Comparison of ENCODE assay signal across 1 cellular context in the genomic region with DNA sequence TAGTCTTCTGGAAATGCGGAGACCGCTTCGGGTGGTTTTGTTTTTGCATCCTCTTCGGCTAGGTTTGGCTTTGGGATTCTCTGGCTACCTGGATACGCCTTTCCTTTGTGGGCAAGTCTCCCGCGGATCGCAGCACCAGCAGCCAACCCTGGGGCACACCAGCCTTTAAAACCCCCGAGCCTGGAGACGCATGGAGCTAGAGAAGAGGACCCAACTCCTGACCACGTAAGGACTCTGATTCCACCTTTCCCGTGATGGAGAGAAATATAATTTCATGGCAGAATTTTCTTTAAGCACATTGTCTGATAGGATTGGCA.
A peak's percentile ranks its signal among the peaks of the same experiment; 100 is the strongest.
TF ChIP-seq lines count a peak whose summit lies in the region.

No MANE protein-coding gene starts in this region.

TF ChIP-seq in H1, 55 proteins besides CTCF, POLR2A, EP300 and RAD21 (continued from another document):
- TF ChIP-seq ASH2L (IDR thresholded peaks at IDR 0.05; ENCODE audit: low read length) (peak; percentile 1), JUND (IDR thresholded peaks at IDR 0.05; ENCODE audit: low read length) (no peak), RXRA (IDR thresholded peaks at IDR 0.05; ENCODE audit: insufficient read depth, low read depth, low read length) (no peak), SIX5 (IDR thresholded peaks at IDR 0.05; ENCODE audit: low read depth, low read length) (no peak), SP2 (IDR thresholded peaks at IDR 0.05; ENCODE audit: low read length) (no peak), HDAC6 (IDR thresholded peaks at IDR 0.05; ENCODE audit: low read depth, low read length) (no peak), SUZ12 (IDR thresholded peaks at IDR 0.05; ENCODE audit: low read length) (peak; percentile 65; the same call in 1 of the 2 replicates)
- TF ChIP-seq, protein P1, sequence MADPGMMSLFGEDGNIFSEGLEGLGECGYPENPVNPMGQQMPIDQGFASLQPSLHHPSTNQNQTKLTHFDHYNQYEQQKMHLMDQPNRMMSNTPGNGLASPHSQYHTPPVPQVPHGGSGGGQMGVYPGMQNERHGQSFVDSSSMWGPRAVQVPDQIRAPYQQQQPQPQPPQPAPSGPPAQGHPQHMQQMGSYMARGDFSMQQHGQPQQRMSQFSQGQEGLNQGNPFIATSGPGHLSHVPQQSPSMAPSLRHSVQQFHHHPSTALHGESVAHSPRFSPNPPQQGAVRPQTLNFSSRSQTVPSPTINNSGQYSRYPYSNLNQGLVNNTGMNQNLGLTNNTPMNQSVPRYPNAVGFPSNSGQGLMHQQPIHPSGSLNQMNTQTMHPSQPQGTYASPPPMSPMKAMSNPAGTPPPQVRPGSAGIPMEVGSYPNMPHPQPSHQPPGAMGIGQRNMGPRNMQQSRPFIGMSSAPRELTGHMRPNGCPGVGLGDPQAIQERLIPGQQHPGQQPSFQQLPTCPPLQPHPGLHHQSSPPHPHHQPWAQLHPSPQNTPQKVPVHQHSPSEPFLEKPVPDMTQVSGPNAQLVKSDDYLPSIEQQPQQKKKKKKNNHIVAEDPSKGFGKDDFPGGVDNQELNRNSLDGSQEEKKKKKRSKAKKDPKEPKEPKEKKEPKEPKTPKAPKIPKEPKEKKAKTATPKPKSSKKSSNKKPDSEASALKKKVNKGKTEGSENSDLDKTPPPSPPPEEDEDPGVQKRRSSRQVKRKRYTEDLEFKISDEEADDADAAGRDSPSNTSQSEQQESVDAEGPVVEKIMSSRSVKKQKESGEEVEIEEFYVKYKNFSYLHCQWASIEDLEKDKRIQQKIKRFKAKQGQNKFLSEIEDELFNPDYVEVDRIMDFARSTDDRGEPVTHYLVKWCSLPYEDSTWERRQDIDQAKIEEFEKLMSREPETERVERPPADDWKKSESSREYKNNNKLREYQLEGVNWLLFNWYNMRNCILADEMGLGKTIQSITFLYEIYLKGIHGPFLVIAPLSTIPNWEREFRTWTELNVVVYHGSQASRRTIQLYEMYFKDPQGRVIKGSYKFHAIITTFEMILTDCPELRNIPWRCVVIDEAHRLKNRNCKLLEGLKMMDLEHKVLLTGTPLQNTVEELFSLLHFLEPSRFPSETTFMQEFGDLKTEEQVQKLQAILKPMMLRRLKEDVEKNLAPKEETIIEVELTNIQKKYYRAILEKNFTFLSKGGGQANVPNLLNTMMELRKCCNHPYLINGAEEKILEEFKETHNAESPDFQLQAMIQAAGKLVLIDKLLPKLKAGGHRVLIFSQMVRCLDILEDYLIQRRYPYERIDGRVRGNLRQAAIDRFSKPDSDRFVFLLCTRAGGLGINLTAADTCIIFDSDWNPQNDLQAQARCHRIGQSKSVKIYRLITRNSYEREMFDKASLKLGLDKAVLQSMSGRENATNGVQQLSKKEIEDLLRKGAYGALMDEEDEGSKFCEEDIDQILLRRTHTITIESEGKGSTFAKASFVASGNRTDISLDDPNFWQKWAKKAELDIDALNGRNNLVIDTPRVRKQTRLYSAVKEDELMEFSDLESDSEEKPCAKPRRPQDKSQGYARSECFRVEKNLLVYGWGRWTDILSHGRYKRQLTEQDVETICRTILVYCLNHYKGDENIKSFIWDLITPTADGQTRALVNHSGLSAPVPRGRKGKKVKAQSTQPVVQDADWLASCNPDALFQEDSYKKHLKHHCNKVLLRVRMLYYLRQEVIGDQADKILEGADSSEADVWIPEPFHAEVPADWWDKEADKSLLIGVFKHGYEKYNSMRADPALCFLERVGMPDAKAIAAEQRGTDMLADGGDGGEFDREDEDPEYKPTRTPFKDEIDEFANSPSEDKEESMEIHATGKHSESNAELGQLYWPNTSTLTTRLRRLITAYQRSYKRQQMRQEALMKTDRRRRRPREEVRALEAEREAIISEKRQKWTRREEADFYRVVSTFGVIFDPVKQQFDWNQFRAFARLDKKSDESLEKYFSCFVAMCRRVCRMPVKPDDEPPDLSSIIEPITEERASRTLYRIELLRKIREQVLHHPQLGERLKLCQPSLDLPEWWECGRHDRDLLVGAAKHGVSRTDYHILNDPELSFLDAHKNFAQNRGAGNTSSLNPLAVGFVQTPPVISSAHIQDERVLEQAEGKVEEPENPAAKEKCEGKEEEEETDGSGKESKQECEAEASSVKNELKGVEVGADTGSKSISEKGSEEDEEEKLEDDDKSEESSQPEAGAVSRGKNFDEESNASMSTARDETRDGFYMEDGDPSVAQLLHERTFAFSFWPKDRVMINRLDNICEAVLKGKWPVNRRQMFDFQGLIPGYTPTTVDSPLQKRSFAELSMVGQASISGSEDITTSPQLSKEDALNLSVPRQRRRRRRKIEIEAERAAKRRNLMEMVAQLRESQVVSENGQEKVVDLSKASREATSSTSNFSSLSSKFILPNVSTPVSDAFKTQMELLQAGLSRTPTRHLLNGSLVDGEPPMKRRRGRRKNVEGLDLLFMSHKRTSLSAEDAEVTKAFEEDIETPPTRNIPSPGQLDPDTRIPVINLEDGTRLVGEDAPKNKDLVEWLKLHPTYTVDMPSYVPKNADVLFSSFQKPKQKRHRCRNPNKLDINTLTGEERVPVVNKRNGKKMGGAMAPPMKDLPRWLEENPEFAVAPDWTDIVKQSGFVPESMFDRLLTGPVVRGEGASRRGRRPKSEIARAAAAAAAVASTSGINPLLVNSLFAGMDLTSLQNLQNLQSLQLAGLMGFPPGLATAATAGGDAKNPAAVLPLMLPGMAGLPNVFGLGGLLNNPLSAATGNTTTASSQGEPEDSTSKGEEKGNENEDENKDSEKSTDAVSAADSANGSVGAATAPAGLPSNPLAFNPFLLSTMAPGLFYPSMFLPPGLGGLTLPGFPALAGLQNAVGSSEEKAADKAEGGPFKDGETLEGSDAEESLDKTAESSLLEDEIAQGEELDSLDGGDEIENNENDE (IDR thresholded peaks at IDR 0.05; ENCODE audit: insufficient replicate concordance, low read length) = no peak
